Comparison of ENCODE assay signal across 1 cellular context in genomic region chr1:40715660-40716059, GRCh38.
A peak's percentile ranks its signal among the peaks of the same experiment; 100 is the strongest.
TF ChIP-seq lines count a peak whose summit lies in the region.

No MANE protein-coding gene starts in this region.

TF ChIP-seq in HepG2, 621 proteins besides CTCF, POLR2A, EP300 and RAD21 (continued from another document):
- TF ChIP-seq, protein P1, sequence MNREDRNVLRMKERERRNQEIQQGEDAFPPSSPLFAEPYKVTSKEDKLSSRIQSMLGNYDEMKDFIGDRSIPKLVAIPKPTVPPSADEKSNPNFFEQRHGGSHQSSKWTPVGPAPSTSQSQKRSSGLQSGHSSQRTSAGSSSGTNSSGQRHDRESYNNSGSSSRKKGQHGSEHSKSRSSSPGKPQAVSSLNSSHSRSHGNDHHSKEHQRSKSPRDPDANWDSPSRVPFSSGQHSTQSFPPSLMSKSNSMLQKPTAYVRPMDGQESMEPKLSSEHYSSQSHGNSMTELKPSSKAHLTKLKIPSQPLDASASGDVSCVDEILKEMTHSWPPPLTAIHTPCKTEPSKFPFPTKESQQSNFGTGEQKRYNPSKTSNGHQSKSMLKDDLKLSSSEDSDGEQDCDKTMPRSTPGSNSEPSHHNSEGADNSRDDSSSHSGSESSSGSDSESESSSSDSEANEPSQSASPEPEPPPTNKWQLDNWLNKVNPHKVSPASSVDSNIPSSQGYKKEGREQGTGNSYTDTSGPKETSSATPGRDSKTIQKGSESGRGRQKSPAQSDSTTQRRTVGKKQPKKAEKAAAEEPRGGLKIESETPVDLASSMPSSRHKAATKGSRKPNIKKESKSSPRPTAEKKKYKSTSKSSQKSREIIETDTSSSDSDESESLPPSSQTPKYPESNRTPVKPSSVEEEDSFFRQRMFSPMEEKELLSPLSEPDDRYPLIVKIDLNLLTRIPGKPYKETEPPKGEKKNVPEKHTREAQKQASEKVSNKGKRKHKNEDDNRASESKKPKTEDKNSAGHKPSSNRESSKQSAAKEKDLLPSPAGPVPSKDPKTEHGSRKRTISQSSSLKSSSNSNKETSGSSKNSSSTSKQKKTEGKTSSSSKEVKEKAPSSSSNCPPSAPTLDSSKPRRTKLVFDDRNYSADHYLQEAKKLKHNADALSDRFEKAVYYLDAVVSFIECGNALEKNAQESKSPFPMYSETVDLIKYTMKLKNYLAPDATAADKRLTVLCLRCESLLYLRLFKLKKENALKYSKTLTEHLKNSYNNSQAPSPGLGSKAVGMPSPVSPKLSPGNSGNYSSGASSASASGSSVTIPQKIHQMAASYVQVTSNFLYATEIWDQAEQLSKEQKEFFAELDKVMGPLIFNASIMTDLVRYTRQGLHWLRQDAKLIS (CRISPR knock-in tag; IDR thresholded peaks at IDR 0.05): no peak
- TF ChIP-seq ZBTB43 (CRISPR knock-in tag; conservative IDR thresholded peaks at IDR 0.05): no peak
- TF ChIP-seq SKIL (CRISPR knock-in tag; IDR thresholded peaks at IDR 0.05; ENCODE audit: borderline replicate concordance): peak; percentile 8; the same call in 1 of the 2 replicates
- no peak for TF ChIP-seq ZNF33A (CRISPR knock-in tag; IDR thresholded peaks at IDR 0.05; ENCODE audit: borderline replicate concordance)
- no peak for TF ChIP-seq KLF15 (CRISPR knock-in tag; IDR thresholded peaks at IDR 0.05; ENCODE audit: borderline replicate concordance)
- no peak for TF ChIP-seq ZNF124 (CRISPR knock-in tag; IDR thresholded peaks at IDR 0.05)
- peak; percentile 15 for TF ChIP-seq SKI (IDR thresholded peaks at IDR 0.05; ENCODE audit: partially characterized antibody)
- TF ChIP-seq U2AF1 (optimal IDR thresholded peaks at IDR 0.05; ENCODE audit: low read depth, low read length): no peak
- TF ChIP-seq NR2F2 (IDR thresholded peaks at IDR 0.05; ENCODE audit: borderline replicate concordance, low read depth): peak; percentile 68; the same call in 1 of the 2 replicates
- no peak for TF ChIP-seq ZNF737 (CRISPR knock-in tag; IDR thresholded peaks at IDR 0.05; ENCODE audit: borderline replicate concordance)
- TF ChIP-seq NCOA1 (CRISPR knock-in tag; IDR thresholded peaks at IDR 0.05): no peak
- peak; percentile 54; the same call in 1 of the 2 replicates for TF ChIP-seq NFIC (IDR thresholded peaks at IDR 0.05; ENCODE audit: low read length)
- TF ChIP-seq PAXIP1 (CRISPR knock-in tag; conservative IDR thresholded peaks at IDR 0.05): peak; percentile 85
- TF ChIP-seq HOXD1 (CRISPR knock-in tag; IDR thresholded peaks at IDR 0.05): no peak
- TF ChIP-seq ZNF383 (CRISPR knock-in tag; IDR thresholded peaks at IDR 0.05; ENCODE audit: borderline replicate concordance): no peak
- TF ChIP-seq BRCA1 (CRISPR knock-in tag; IDR thresholded peaks at IDR 0.05): no peak
- TF ChIP-seq ZNF460 (CRISPR knock-in tag; IDR thresholded peaks at IDR 0.05; ENCODE audit: borderline replicate concordance): no peak
- peak; percentile 97 for TF ChIP-seq BCL6 (CRISPR knock-in tag; IDR thresholded peaks at IDR 0.05)
- TF ChIP-seq ARID3A (IDR thresholded peaks at IDR 0.05; ENCODE audit: low read depth, low read length): 0 out of 2 replicates have a peak, but pooled peaks have one; percentile 31
- TF ChIP-seq, protein P2, sequence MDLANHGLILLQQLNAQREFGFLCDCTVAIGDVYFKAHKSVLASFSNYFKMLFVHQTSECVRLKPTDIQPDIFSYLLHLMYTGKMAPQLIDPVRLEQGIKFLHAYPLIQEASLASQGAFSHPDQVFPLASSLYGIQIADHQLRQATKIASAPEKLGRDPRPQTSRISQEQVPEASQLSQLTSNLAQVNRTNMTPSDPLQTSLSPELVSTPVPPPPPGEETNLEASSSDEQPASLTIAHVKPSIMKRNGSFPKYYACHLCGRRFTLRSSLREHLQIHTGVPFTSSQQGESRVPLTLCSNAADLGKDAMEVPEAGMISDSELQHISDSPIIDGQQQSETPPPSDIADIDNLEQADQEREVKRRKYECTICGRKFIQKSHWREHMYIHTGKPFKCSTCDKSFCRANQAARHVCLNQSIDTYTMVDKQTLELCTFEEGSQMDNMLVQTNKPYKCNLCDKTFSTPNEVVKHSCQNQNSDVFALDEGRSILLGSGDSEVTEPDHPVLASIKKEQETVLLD (CRISPR knock-in tag; IDR thresholded peaks at IDR 0.05; ENCODE audit: low read depth): no peak
- no peak for TF ChIP-seq POLR2G (IDR thresholded peaks at IDR 0.05; ENCODE audit: low read depth, low read length)
- peak; percentile 34; the same call in 1 of the 2 replicates for TF ChIP-seq HHEX (CRISPR knock-in tag; IDR thresholded peaks at IDR 0.05)
- TF ChIP-seq ASH2L (IDR thresholded peaks at IDR 0.05; ENCODE audit: insufficient read length, low read depth, low read length): peak; percentile 38
- no peak for TF ChIP-seq THYN1 (CRISPR knock-in tag; IDR thresholded peaks at IDR 0.05; ENCODE audit: borderline replicate concordance, low read depth)
TF ChIP-seq in HepG2: peak in this region for 64.
